ENCODE assay signal across 1 cellular context in the genomic region with DNA sequence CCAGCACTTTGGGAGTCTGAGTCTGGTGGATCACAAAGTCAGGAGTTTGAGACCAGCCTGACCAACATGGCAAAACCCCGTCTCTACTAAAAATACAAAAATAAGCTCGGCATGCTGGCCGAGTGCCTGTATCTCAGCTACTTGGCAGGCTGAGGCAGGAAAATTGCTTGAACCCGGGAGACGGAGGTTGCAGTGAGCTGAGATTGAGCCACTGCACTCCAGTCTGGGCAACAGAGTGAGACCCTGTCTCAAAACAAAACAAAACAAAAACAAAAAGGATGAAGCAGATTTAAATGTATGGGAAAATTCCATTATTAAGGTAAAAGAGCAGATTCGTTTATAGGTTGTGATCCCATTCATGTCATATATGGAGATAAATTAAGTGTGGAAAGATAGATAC.
TF ChIP-seq lines count a peak whose summit lies in the region.

No MANE protein-coding gene starts in this region.

TF ChIP-seq in WTC11, 78 proteins besides CTCF, POLR2A, EP300 and RAD21:
- peak; percentile 94 for TF ChIP-seq ZNF121 (CRISPR knock-in tag; IDR thresholded peaks at IDR 0.05)
